ENCODE assay signal across 9 cellular contexts in the genomic region with DNA sequence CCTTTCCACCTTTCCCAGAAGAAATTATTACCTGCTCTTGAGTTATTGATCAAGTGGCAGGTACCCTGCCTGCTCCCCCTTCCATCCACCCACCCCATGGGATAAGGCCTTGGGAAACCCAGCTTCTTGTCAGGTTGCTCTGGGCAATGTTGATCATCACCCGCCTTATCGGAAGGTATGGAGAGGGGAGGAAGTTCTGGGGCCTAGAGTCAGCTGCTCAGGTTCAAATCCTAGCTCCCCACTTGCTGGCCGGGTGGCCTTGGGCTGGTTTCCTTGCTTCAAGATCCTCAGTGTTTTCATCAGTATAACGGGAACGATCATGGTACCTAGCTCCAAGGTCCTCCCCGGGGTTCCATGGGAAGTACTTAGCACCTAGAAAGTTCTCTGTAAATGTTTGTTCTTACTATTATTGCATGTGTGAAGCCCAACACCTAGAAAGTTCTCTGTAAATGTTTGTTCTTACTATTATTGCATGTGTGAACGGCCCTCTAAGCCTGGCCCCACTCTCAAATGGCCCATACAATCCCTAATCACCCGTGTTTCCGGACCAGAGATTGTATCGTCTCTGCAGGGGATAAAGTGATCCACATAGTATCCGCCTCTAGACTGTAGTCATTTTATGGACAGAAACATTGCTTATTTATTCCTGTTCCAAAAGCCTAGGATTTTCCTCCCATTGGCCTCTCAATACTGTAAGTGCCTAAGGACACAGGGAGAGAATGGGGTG. TPM values are rescaled to one million over a fixed set of nuclear protein-coding genes. Genes with fewer than 3 reads are reported as not detected.
A peak's percentile ranks its signal among the peaks of the same experiment; 100 is the strongest.
DNase-seq lines count a peak whose midpoint lies in the region; ATAC-seq, FAIRE-seq and TF ChIP-seq lines count a peak whose summit lies in the region.
"Had no signal": no experiment of that assay in that cellular context is flagged by ENCODE, and none has a peak within 500 bp of the region (broad histone marks: within the 10 kb centered on the region; RNA-seq: fewer than 3 reads in every experiment).

No MANE protein-coding gene starts in this region.

- H3K9me3 ChIP-seq in OCI-LY7 (ENCODE audit: low read length) (no peaks in the 10 kb centered on the region), esophagus muscularis mucosa (no peaks in the 10 kb centered on the region)

- H2AFZ ChIP-seq in OCI-LY7 (ENCODE audit: low read length): peak overlapping the region; percentile 39; the same call in 1 of the 2 replicates

- H3K36me3 ChIP-seq in GM06990 (ENCODE audit: control insufficient read depth, insufficient read depth, low read length) (no peaks in the 10 kb centered on the region), OCI-LY7 (ENCODE audit: insufficient read depth, low read length) (no peaks in the 10 kb centered on the region), esophagus muscularis mucosa (no peaks in the 10 kb centered on the region)

- BruUV-seq in OCI-LY7 (replicated peaks; lab: Mats Ljungman, UMichigan): no TSS peak

- H3K4me3 ChIP-seq in GM06990 (replicated peaks; ENCODE audit: low read depth, low read length) (peak overlapping the region; percentile 69), OCI-LY7 (ENCODE audit: low read depth, low read length, poor library complexity, severe bottlenecking) (peak overlapping the region; percentile 74), esophagus muscularis mucosa (peak overlapping the region; percentile 62 to 80 (median 66))

- POLR2A ChIA-PET in OCI-LY7 (lab: Charles Lee): interaction anchor here (0.7 kb wide), 1 partner anchor 16 kb away, joined by 3 read pairs; no protein-coding TSS in a partner anchor

- TF ChIP-seq POLR2A in esophagus muscularis mucosa (IDR thresholded peaks at IDR 0.05; ENCODE audit: low read depth) (no peak), GM12891 (IDR thresholded peaks at IDR 0.05; ENCODE audit: low read depth, low read length) (no peak)

- no peaks in the 10 kb centered on the region for H3K9me2 ChIP-seq in OCI-LY7 (ENCODE audit: insufficient read depth, low read length)

- WGBS in esophagus muscularis mucosa: 87% methylated on average over 11 of the region's 11 CpGs

- H3K27ac ChIP-seq in OCI-LY7 (ENCODE audit: low read depth, low read length, poor library complexity, severe bottlenecking): peak overlapping the region; percentile 30
- peak overlapping the region; percentile 59 to 78 (median 72) for H3K27ac ChIP-seq in esophagus muscularis mucosa (replicated peaks in 1 of 4)

- no peak for FAIRE-seq in GM12891 (lab: Jason Lieb, UNC)

- peaks cover 35% of the 10 kb centered on the region; the same call in 1 of the 2 replicates for H3K79me2 ChIP-seq in OCI-LY7 (ENCODE audit: insufficient read depth, low read depth, low read length)

- CTCF ChIA-PET in OCI-LY7 (lab: Charles Lee; ENCODE audit: unreplicated experiment): no interaction called here

- H3K27me3 ChIP-seq in GM06990 (replicated peaks; ENCODE audit: control insufficient read depth, insufficient read depth, low read length): no peaks in the 10 kb centered on the region
- peaks cover 0 to 21% (median 0%) of the 10 kb centered on the region in 4 donors for H3K27me3 ChIP-seq in esophagus muscularis mucosa

- intact Hi-C loops in OCI-LY7 (cut with micrococcal nuclease; ENCODE audit: unreplicated experiment): loop anchor here (1.0 to 5.0 kb wide), 2 partner anchors 17 to 92 kb away; no protein-coding TSS in a partner anchor
- intact Hi-C loops in esophagus muscularis mucosa (cut with DNase I): no loop called here
- intact Hi-C loops in posterior vena cava (cut with DNase I): loop anchor here in 1 of 2 donors (5.0 kb wide), 1 partner anchor 78 kb away; no protein-coding TSS in a partner anchor

- H4K20me1 ChIP-seq in OCI-LY7 (ENCODE audit: insufficient read depth, low read length): no peaks in the 10 kb centered on the region

- no peak for TF ChIP-seq EP300 in esophagus muscularis mucosa (IDR thresholded peaks at IDR 0.05)

- ATAC-seq in HG03457 (IDR thresholded peaks at IDR 0.05; ENCODE audit: unreplicated experiment): no peak

- H3K4me2 ChIP-seq in OCI-LY7 (ENCODE audit: low read length): peak overlapping the region; percentile 75

- TF ChIP-seq CTCF in GM06990 (IDR thresholded peaks at IDR 0.05; ENCODE audit: insufficient read depth, low read length, poor library complexity, severe bottlenecking): no peak
- TF ChIP-seq CTCF in OCI-LY7 (conservative IDR thresholded peaks at IDR 0.05; ENCODE audit: low read length): no peak
- no peak for TF ChIP-seq CTCF in esophagus muscularis mucosa (IDR thresholded peaks at IDR 0.05)

- H3K4me1 ChIP-seq in OCI-LY7 (ENCODE audit: insufficient read depth, low read length, poor library complexity, severe bottlenecking): peaks cover 51% of the 10 kb centered on the region
- peaks cover 21 to 64% (median 54%) of the 10 kb centered on the region in 4 donors for H3K4me1 ChIP-seq in esophagus muscularis mucosa

- no peak for DNase-seq in GM06990 (ENCODE audit: extremely low read depth, insufficient read length)
- DNase-seq in OCI-LY7 (ENCODE audit: low spot score): no peak
- DNase-seq in esophagus muscularis mucosa (ENCODE audit: extremely low spot score): no peak
- DNase-seq in posterior vena cava (ENCODE audit: low spot score): peak; percentile 51
- DNase-seq in NK-92 (lab: John Stamatoyannopoulos, UW; ENCODE audit: unreplicated experiment): no peak
- DNase-seq in GM12891 (ENCODE audit: insufficient read length, low spot score): no peak
- no peak for DNase-seq in EL
- DNase-seq: activated CD8-positive, alpha-beta memory T cell treated with anti-CD3 and anti-CD28 coated beads, Interleukin-2, amount 50 U/mL, for 4 hours had no signal

TF ChIP-seq in GM12891, 5 proteins besides CTCF, POLR2A, EP300 and RAD21:
- TF ChIP-seq PAX5 (IDR thresholded peaks at IDR 0.05; ENCODE audit: insufficient read depth, low read length, severe bottlenecking) (no peak), POLR2AphosphoS5 (IDR thresholded peaks at IDR 0.05; ENCODE audit: low read depth, low read length) (no peak), SPI1 (IDR thresholded peaks at IDR 0.05; ENCODE audit: low read depth, low read length) (no peak), POU2F2 (IDR thresholded peaks at IDR 0.05; ENCODE audit: low read depth, low read length) (no peak), TAF1 (IDR thresholded peaks at IDR 0.05; ENCODE audit: low read depth, low read length) (no peak)

RNA-seq across cellular contexts. Expression of a gene that starts 1.1 kb away (rescaled TPM):
- 20.2 and 25.3 TPM in 2 replicates for total RNA-seq in OCI-LY7 (2014; rRNA removed; shearing (Covaris generic))
- total RNA-seq in OCI-LY7 (2022): 20.7 and 24.7 TPM in 2 replicates
- 10 to 100 TPM; 20.8 to 37.1 (median 24.3) TPM for total RNA-seq in esophagus muscularis mucosa
- total RNA-seq in posterior vena cava: 10 to 100 TPM; 16.9 to 22.0 TPM
- polyA plus RNA-seq in GM12891 (2012; ENCODE audit: low read depth, missing spikeins): 54.9 TPM
